13 cellular contexts compared by ENCODE assay signal in genomic region chr6:132950556-132950955, GRCh38.
"Had no signal": no experiment of that assay in that cellular context is flagged by ENCODE, and none has a peak within 500 bp of the region (broad histone marks: within the 10 kb centered on the region; RNA-seq: fewer than 3 reads in every experiment).

No MANE protein-coding gene starts in this region.

- DNase-seq: dermis blood vessel endothelial cell; dorsolateral prefrontal cortex; effector CD4-positive, alpha-beta T cell; effector memory CD4-positive, alpha-beta T cell; foreskin keratinocyte; heart left ventricle; left cardiac atrium; left lung; left ventricle myocardium superior; lower lobe of right lung; mesenchymal stem cell; mucosa of descending colon; naive thymus-derived CD4-positive, alpha-beta T cell had no signal
